In genomic region chr5:131265318-131265803, GRCh38 we compare ENCODE assay signal across 8 cellular contexts. TPM values are rescaled to one million over a fixed set of nuclear protein-coding genes. Genes with fewer than 3 reads are reported as not detected.
DNase-seq lines count a peak whose midpoint lies in the region; ATAC-seq and TF ChIP-seq lines count a peak whose summit lies in the region.

No MANE protein-coding gene starts in this region.

- ATAC-seq in heart left ventricle, result no peak
- ATAC-seq in left cardiac atrium, result no peak
- ATAC-seq in HG02623 (IDR thresholded peaks at IDR 0.05; ENCODE audit: unreplicated experiment), result peak; percentile 19
- no peak for ATAC-seq in GM18858 (IDR thresholded peaks at IDR 0.05; ENCODE audit: unreplicated experiment)

- no peaks in the 10 kb centered on the region for H3K36me3 ChIP-seq in heart left ventricle
- no peaks in the 10 kb centered on the region for H3K36me3 ChIP-seq in breast epithelium

- 37 to 54% (median 45%) methylated on average over 2 of the region's 2 CpGs for WGBS in heart left ventricle, 4 donors

- H3K27me3 ChIP-seq in heart left ventricle, result no peaks in the 10 kb centered on the region
- H3K27me3 ChIP-seq in breast epithelium, result no peaks in the 10 kb centered on the region
- H3K27me3 ChIP-seq in mononuclear cell (ENCODE audit: insufficient read depth, low read length), result no peaks in the 10 kb centered on the region

- peak overlapping the region in 2 of 12 donors; percentile 92 to 94 for H3K27ac ChIP-seq in heart left ventricle
- peak overlapping the region in 1 of 2 donors; percentile 57 for H3K27ac ChIP-seq in breast epithelium

- H3K4me1 ChIP-seq in heart left ventricle, result peaks cover 0 to 69% (median 9%) of the 10 kb centered on the region in 12 donors
- H3K4me1 ChIP-seq in breast epithelium, result peaks cover 0 to 8% of the 10 kb centered on the region in 2 donors
- H3K4me1 ChIP-seq in mononuclear cell (ENCODE audit: insufficient read depth, low read length), result peaks cover 45% of the 10 kb centered on the region

- no peak for DNase-seq in heart left ventricle
- no peak for DNase-seq in left cardiac atrium
- peak; percentile 61 for DNase-seq in NCI-H69 (lab: John Stamatoyannopoulos, UW)
- no peak for DNase-seq in breast epithelium (ENCODE audit: low spot score in 2 of 2)
- no peak for DNase-seq in DMS153 treated with DMSO at 0.1 percent for 48 hours (lab: John Stamatoyannopoulos, UW; ENCODE audit: unreplicated experiment)

- TF ChIP-seq POLR2A in heart left ventricle (IDR thresholded peaks at IDR 0.05) (no peak), breast epithelium (IDR thresholded peaks at IDR 0.05) (no peak)

- H3K9me3 ChIP-seq in heart left ventricle (no peaks in the 10 kb centered on the region), breast epithelium (no peaks in the 10 kb centered on the region), mononuclear cell (ENCODE audit: low read depth, low read length) (no peaks in the 10 kb centered on the region)

- intact Hi-C loops in heart left ventricle (cut with DNase I) (loop anchor here in 7 of 10 donors (2.0 to 10.0 kb wide), 6 partner anchors 95 to 1361 kb away; partner anchors contain the start of genes HINT1 (in 3 of the 7), CHSY3 (in 1 of the 7), LYRM7 (in 1 of the 7) and RAPGEF6 (in 1 of the 7)), left cardiac atrium (cut with DNase I) (no loop called here), breast epithelium (cut with DNase I; ENCODE audit: low total_unique reads) (no loop called here)

- TF ChIP-seq CTCF in heart left ventricle (IDR thresholded peaks at IDR 0.05) (peak in 7 of 12 donors; percentile 6 to 46 (median 22)), breast epithelium (IDR thresholded peaks at IDR 0.05) (peak in 1 of 3 donors; percentile 32)

- H3K4me3 ChIP-seq in heart left ventricle (peak overlapping the region in 8 of 12 donors; percentile 85 to 100 (median 94)), breast epithelium (peak overlapping the region; percentile 87 to 99 (median 99)), mononuclear cell (ENCODE audit: low read length) (peak overlapping the region; percentile 96)

RNA-seq across cellular contexts. Expression of gene CDC42SE2, which starts 1.5 kb away (rescaled TPM):
- total RNA-seq in heart left ventricle (10 to 100 TPM in 8 of 9 donors, 1 to 10 TPM in 1; 9.8 to 29.2 (median 12.4) TPM), left cardiac atrium (10 to 100 TPM; 12.8 to 15.4 TPM), breast epithelium (10 to 100 TPM; 39.4 to 82.8 (median 41.0) TPM), mononuclear cell (463 TPM)
- polyA plus RNA-seq in heart left ventricle, result 10 to 100 TPM in 1 of 2 donors, 1 to 10 TPM in 1; 4.8 to 12.7 TPM

Comparison
In these comparisons a context has a peak if more than half of its experiments do, and no peak if none do; other contexts are left out.
1. intact Hi-C loops: an anchor here in heart left ventricle (2.0 to 10.0 kb wide); none called in left cardiac atrium and breast epithelium.